Comparison of ENCODE assay signal across 8 cellular contexts in genomic region chr2:190882327-190882766, GRCh38. TPM values are rescaled to one million over a fixed set of nuclear protein-coding genes. Genes with fewer than 3 reads are reported as not detected.
A peak's percentile ranks its signal among the peaks of the same experiment; 100 is the strongest.
DNase-seq lines count a peak whose midpoint lies in the region; ATAC-seq and TF ChIP-seq lines count a peak whose summit lies in the region.

No MANE protein-coding gene starts in this region.

- no peaks in the 10 kb centered on the region for H3K27me3 ChIP-seq in CD4-positive, alpha-beta memory T cell (ENCODE audit: insufficient read depth, low read length)
- no peaks in the 10 kb centered on the region for H3K27me3 ChIP-seq in H9 (ENCODE audit: insufficient read depth, low read length)

- no CpG with 5 or more reads among the region's 5 CpGs for WGBS in H9 (ENCODE audit: extremely low coverage, insufficient read length, low lambda C conversion rate)

- DNase-seq in CD4-positive, alpha-beta memory T cell = no peak
- DNase-seq in H9 (no peak), T-helper 17 cell (no peak), glutamatergic neuron (no peak), NAMALWA (ENCODE audit: low spot score) (no peak), KG1 (lab: John Stamatoyannopoulos, UW) (no peak), DMS53 (lab: John Stamatoyannopoulos, UW) (no peak)

- H3K4me3 ChIP-seq in CD4-positive, alpha-beta memory T cell (ENCODE audit: low read length in 2 of 2) = peak overlapping the region; percentile 62 to 94

- peak overlapping the region; percentile 26 for H3K9ac ChIP-seq in H9 (ENCODE audit: extremely low read depth, insufficient read length, low read length)

- H2BK5ac ChIP-seq in H9 (ENCODE audit: insufficient read length, low read length) = no peak overlapping the region

- H2BK120ac ChIP-seq in H9 (ENCODE audit: low read depth, low read length, poor library complexity, severe bottlenecking) = no peak overlapping the region

- no peak overlapping the region for H4K91ac ChIP-seq in H9 (ENCODE audit: insufficient read length, low read depth, low read length)

- H3K23ac ChIP-seq in H9 (ENCODE audit: insufficient read length, low read depth, low read length) = no peak overlapping the region

- intact Hi-C loops in CD4-positive, alpha-beta memory T cell (cut with micrococcal nuclease) = loop anchor here (1.0 to 5.0 kb wide), 5 partner anchors 8 to 1100 kb away; partner anchors contain the start of genes NEMP2, ORMDL1, PMS1 and STAT4

- no peaks in the 10 kb centered on the region for H3K27me3 Mint-ChIP-seq in CD4-positive, alpha-beta memory T cell
- H3K27me3 Mint-ChIP-seq in H9 (ENCODE audit: low read depth) = no peaks in the 10 kb centered on the region
- no peaks in the 10 kb centered on the region for H3K27me3 Mint-ChIP-seq in T-helper 17 cell
- H3K27me3 Mint-ChIP-seq in glutamatergic neuron (ENCODE audit: unreplicated experiment) = peaks cover 6% of the 10 kb centered on the region
- no peaks in the 10 kb centered on the region for H3K27me3 Mint-ChIP-seq in stimulated activated memory B cell treated with anti-CD40 and anti-IgM and Interleukin-4, amounts not matched to agents 10 μg/mL and 1 μg/mL and 100 μg/mL, for 72 hours

- peaks cover 53% of the 10 kb centered on the region for H3K4me1 ChIP-seq in CD4-positive, alpha-beta memory T cell (ENCODE audit: insufficient read depth, low read length)
- H3K4me1 ChIP-seq in H9 (ENCODE audit: insufficient read depth, low read length) = no peaks in the 10 kb centered on the region; the same call in 1 of the 2 replicates

- H2BK12ac ChIP-seq in H9 (ENCODE audit: insufficient read length, low read depth, low read length) = no peak overlapping the region

- H3K27ac ChIP-seq in CD4-positive, alpha-beta memory T cell (ENCODE audit: low read depth, low read length) = peak overlapping the region; percentile 93
- H3K27ac ChIP-seq in H9 (ENCODE audit: insufficient read length, low read depth, low read length) = no peak overlapping the region

- H3K56ac ChIP-seq in H9 (ENCODE audit: insufficient read length, low read depth, low read length) = no peak overlapping the region

- H3K23me2 ChIP-seq in H9 (ENCODE audit: insufficient read length, low read depth, low read length, poor library complexity, severe bottlenecking) = peaks cover 10% of the 10 kb centered on the region

- no peak overlapping the region for H2BK15ac ChIP-seq in H9 (ENCODE audit: low read depth, low read length)

- CTCF ChIA-PET in CD4-positive, alpha-beta memory T cell (lab: Charles Lee; ENCODE audit: partially characterized antibody) = interaction anchor here (1.0 to 3.3 kb wide), 6 partner anchors 10 to 141 kb away, joined by 3 to 27 read pairs (median 4); partner anchors contain the start of gene STAT1

- no peak overlapping the region for H2BK20ac ChIP-seq in H9 (ENCODE audit: low read depth, low read length, poor library complexity, severe bottlenecking)

- no peak overlapping the region for H3T11ph ChIP-seq in H9 (ENCODE audit: low read length)

- ATAC-seq in T-helper 17 cell = no peak
- ATAC-seq in stimulated activated memory B cell treated with anti-CD40 and anti-IgM and Interleukin-4, amounts not matched to agents 10 μg/mL and 1 μg/mL and 100 μg/mL, for 72 hours = no peak

- H4K5ac ChIP-seq in H9 (ENCODE audit: insufficient read length, low read depth, low read length) = no peak overlapping the region

- no peaks in the 10 kb centered on the region for H4K20me1 ChIP-seq in H9 (ENCODE audit: control insufficient read depth, insufficient read depth, insufficient read length)

- H2AK5ac ChIP-seq in H9 (ENCODE audit: insufficient read length, low read length) = no peak overlapping the region

- H3K4me2 ChIP-seq in H9 (ENCODE audit: insufficient read depth, insufficient read length, low read length) = peak overlapping the region; percentile 92

- peaks cover 25% of the 10 kb centered on the region; the same call in 1 of the 2 replicates for H3K79me2 ChIP-seq in H9 (ENCODE audit: insufficient read depth, low read length)

- H3K4me1 Mint-ChIP-seq in CD4-positive, alpha-beta memory T cell = peaks cover 29 to 62% (median 43%) of the 10 kb centered on the region in 4 donors
- H3K4me1 Mint-ChIP-seq in H9 (peaks cover 26 to 33% of the 10 kb centered on the region in 2 experiments), T-helper 17 cell (peaks cover 37% of the 10 kb centered on the region), glutamatergic neuron (ENCODE audit: low read depth, unreplicated experiment) (peaks cover 17% of the 10 kb centered on the region)
- H3K4me1 Mint-ChIP-seq in stimulated activated memory B cell treated with anti-CD40 and anti-IgM and Interleukin-4, amounts not matched to agents 10 μg/mL and 1 μg/mL and 100 μg/mL, for 72 hours = peaks cover 32% of the 10 kb centered on the region

- H3K79me1 ChIP-seq in H9 (ENCODE audit: insufficient read depth, low read depth, low read length, poor library complexity, severe bottlenecking) = no peaks in the 10 kb centered on the region

- peaks cover 7 to 31% of the 10 kb centered on the region in 2 donors for H3K36me3 Mint-ChIP-seq in CD4-positive, alpha-beta memory T cell
- H3K36me3 Mint-ChIP-seq in H9 (ENCODE audit: insufficient read depth in 1 of 3, low read depth in 3 of 3) (peaks cover 5 to 19% (median 7%) of the 10 kb centered on the region in 3 experiments; a peak in 6 of 7 replicates), T-helper 17 cell (ENCODE audit: low read depth) (peaks cover 7% of the 10 kb centered on the region), glutamatergic neuron (ENCODE audit: unreplicated experiment) (no peaks in the 10 kb centered on the region)
- H3K36me3 Mint-ChIP-seq in stimulated activated memory B cell treated with anti-CD40 and anti-IgM and Interleukin-4, amounts not matched to agents 10 μg/mL and 1 μg/mL and 100 μg/mL, for 72 hours = peaks cover 8% of the 10 kb centered on the region

- no peaks in the 10 kb centered on the region for H3K9me3 ChIP-seq in CD4-positive, alpha-beta memory T cell (ENCODE audit: control insufficient read depth in 1 of 2, low read length in 2 of 2)
- H3K9me3 ChIP-seq in H9 (ENCODE audit: control insufficient read depth, low read depth, low read length) (no peaks in the 10 kb centered on the region), T-helper 17 cell (ENCODE audit: control insufficient read depth, low read length, poor library complexity, severe bottlenecking) (no peaks in the 10 kb centered on the region)

- peak overlapping the region; percentile 94 to 99 (median 98) for H3K27ac Mint-ChIP-seq in CD4-positive, alpha-beta memory T cell
- H3K27ac Mint-ChIP-seq in H9 (no peak overlapping the region; a peak in 1 of 7 replicates), T-helper 17 cell (peak overlapping the region; percentile 98), glutamatergic neuron (ENCODE audit: unreplicated experiment) (peak overlapping the region; percentile 95)
- H3K27ac Mint-ChIP-seq in stimulated activated memory B cell treated with anti-CD40 and anti-IgM and Interleukin-4, amounts not matched to agents 10 μg/mL and 1 μg/mL and 100 μg/mL, for 72 hours = peak overlapping the region; percentile 94

- no peak overlapping the region for H3K18ac ChIP-seq in H9 (ENCODE audit: insufficient read length, low read depth, low read length)

- H3K4ac ChIP-seq in H9 (ENCODE audit: low read depth, low read length) = no peak overlapping the region

- H4K8ac ChIP-seq in H9 (replicated peaks; ENCODE audit: insufficient read length, low read depth, low read length) = no peak overlapping the region

- TF ChIP-seq CTCF in H9 (conservative IDR thresholded peaks at IDR 0.05) (no peak), glutamatergic neuron (IDR thresholded peaks at IDR 0.05; ENCODE audit: partially characterized antibody, unreplicated experiment) (no peak)

- peaks cover 0 to 5% (median 0%) of the 10 kb centered on the region in 8 donors for H3K9me3 Mint-ChIP-seq in CD4-positive, alpha-beta memory T cell
- H3K9me3 Mint-ChIP-seq in H9 (no peaks in the 10 kb centered on the region), glutamatergic neuron (ENCODE audit: unreplicated experiment) (peaks cover 15% of the 10 kb centered on the region)
- H3K9me3 Mint-ChIP-seq in stimulated activated memory B cell treated with anti-CD40 and anti-IgM and Interleukin-4, amounts not matched to agents 10 μg/mL and 1 μg/mL and 100 μg/mL, for 72 hours = no peaks in the 10 kb centered on the region

- peak overlapping the region; percentile 88 to 98 (median 96) for H3K4me3 Mint-ChIP-seq in CD4-positive, alpha-beta memory T cell
- H3K4me3 Mint-ChIP-seq in H9 (peak overlapping the region; percentile 79 to 96), T-helper 17 cell (peak overlapping the region; percentile 98), glutamatergic neuron (ENCODE audit: unreplicated experiment) (peak overlapping the region; percentile 94)
- H3K4me3 Mint-ChIP-seq in stimulated activated memory B cell treated with anti-CD40 and anti-IgM and Interleukin-4, amounts not matched to agents 10 μg/mL and 1 μg/mL and 100 μg/mL, for 72 hours = peak overlapping the region; percentile 92

- no peak overlapping the region for H2AFZ ChIP-seq in H9 (ENCODE audit: low read length)

- POLR2A ChIA-PET in CD4-positive, alpha-beta memory T cell (lab: Charles Lee; ENCODE audit: partially characterized antibody) = interaction anchor here (0.6 to 7.3 kb wide), 37 partner anchors 9 to 1120 kb away, joined by 3 to 94 read pairs (median 5); partner anchors contain the start of genes MFSD6, NAB1, NABP1 and NEMP2

- H3K36me3 ChIP-seq in CD4-positive, alpha-beta memory T cell (ENCODE audit: insufficient read depth, low read length) = no peaks in the 10 kb centered on the region

- H3K14ac ChIP-seq in H9 (ENCODE audit: insufficient read depth, low read length) = no peak overlapping the region

RNA-seq across cellular contexts. Expression of gene GLS, which starts 1.7 kb away (rescaled TPM):
- total RNA-seq in CD4-positive, alpha-beta memory T cell = 100 to 1,000 TPM; 200 to 208 TPM
- polyA plus RNA-seq in CD4-positive, alpha-beta memory T cell = 10 to 100 TPM; 27.0 to 64.6 TPM
- 69.3 and 70.6 TPM in 2 replicates for total RNA-seq in H9 (2021)
- 100 to 1,000 TPM; 264 to 292 TPM for total RNA-seq in T-helper 17 cell
- total RNA-seq in glutamatergic neuron (ENCODE audit: unreplicated experiment) = 120 TPM

Comparison
In these comparisons a context has a peak if more than half of its experiments do, and no peak if none do; other contexts are left out.
1. H3K27ac Mint-ChIP-seq: peak in CD4-positive, alpha-beta memory T cell (7 of 7), T-helper 17 cell (single experiment), glutamatergic neuron (single experiment) and stimulated activated memory B cell treated with anti-CD40 and anti-IgM and Interleukin-4, amounts not matched to agents 10 μg/mL and 1 μg/mL and 100 μg/mL, for 72 hours (single experiment); none in H9 (0 of 3).
2. Peak in every context shown above with its lines, with median percentiles within 50 percentile points of each other: H3K4me3 Mint-ChIP-seq.